17 cellular contexts compared by ENCODE assay signal in genomic region chr1:46284597-46285564, GRCh38. TPM values are rescaled to one million over a fixed set of nuclear protein-coding genes. Genes with fewer than 3 reads are reported as not detected.
A peak's percentile ranks its signal among the peaks of the same experiment; 100 is the strongest.
DNase-seq lines count a peak whose midpoint lies in the region; ATAC-seq, FAIRE-seq and TF ChIP-seq lines count a peak whose summit lies in the region.
"Had no signal": no experiment of that assay in that cellular context is flagged by ENCODE, and none has a peak within 500 bp of the region (broad histone marks: within the 10 kb centered on the region; RNA-seq: fewer than 3 reads in every experiment).

No MANE protein-coding gene starts in this region.

- no peaks in the 10 kb centered on the region for H4K20me1 ChIP-seq in GM12878 (ENCODE audit: control insufficient read depth, insufficient read depth)

- no peak overlapping the region for H3K4me3 Mint-ChIP-seq in activated T-cell treated with anti-CD3 and anti-CD28 coated beads, Interleukin-2, amount 50 U/mL, for 24 hours
- H3K4me3 Mint-ChIP-seq: dendritic cell treated with granulocyte-macrophage colony-stimulating factor and Interleukin-4, amounts not matched to agents 40 ng/mL and 50 ng/mL, for 4 days; IgD-negative memory B cell had no signal

- no peak for TF ChIP-seq RAD21 in GM12878 (IDR thresholded peaks at IDR 0.05; ENCODE audit: insufficient read depth, low read depth, low read length)

- no peaks in the 10 kb centered on the region for H3K79me2 ChIP-seq in GM12878 (ENCODE audit: control insufficient read depth, insufficient read depth, low read length)

- H3K9ac ChIP-seq in GM12878 (ENCODE audit: control insufficient read depth, insufficient read depth, low read length) = no peak overlapping the region
- H3K9ac ChIP-seq: BLaER1 treated with 17β-estradiol and CSF1 and Interleukin-3, amounts not matched to agents 10 nM and 100 nM had no signal

- H3K27me3 Mint-ChIP-seq in activated T-cell treated with anti-CD3 and anti-CD28 coated beads, Interleukin-2, amount 50 U/mL, for 24 hours = no peaks in the 10 kb centered on the region
- H3K27me3 Mint-ChIP-seq: dendritic cell treated with granulocyte-macrophage colony-stimulating factor and Interleukin-4, amounts not matched to agents 40 ng/mL and 50 ng/mL, for 4 days; IgD-negative memory B cell had no signal

- H3K36me3 Mint-ChIP-seq in activated T-cell treated with anti-CD3 and anti-CD28 coated beads, Interleukin-2, amount 50 U/mL, for 24 hours (ENCODE audit: low read depth) = peaks cover 89% of the 10 kb centered on the region

- RAD21 ChIA-PET in GM12878 (lab: Charles Lee; ENCODE audit: unreplicated experiment) = interaction anchor here (1.1 to 2.0 kb wide), 2 partner anchors 18 to 35 kb away, joined by 3 to 5 read pairs; partner anchors contain the start of gene LRRC41

- TF ChIP-seq CTCF in GM12878 (IDR thresholded peaks at IDR 0.05 in 2 of 3, conservative IDR thresholded peaks at IDR 0.05 in 1 of 3; ENCODE audit: control insufficient read depth in 2 of 3, extremely low read depth in 1 of 3, insufficient read depth in 1 of 3, low read depth in 3 of 3, low read length in 3 of 3) (no peak), psoas muscle (IDR thresholded peaks at IDR 0.05) (no peak), GM20000 (IDR thresholded peaks at IDR 0.05; ENCODE audit: extremely low read depth, missing control alignments) (no peak), pancreas (IDR thresholded peaks at IDR 0.05) (no peak)

- FAIRE-seq in GM12878 (lab: Jason Lieb, UNC) (no peak), pancreas (lab: Jason Lieb, UNC) (no peak)
- FAIRE-seq: H54, TTC549 had no signal

- TF ChIP-seq POLR2A in GM12878 (IDR thresholded peaks at IDR 0.05; ENCODE audit: low read depth, low read length) = no peak; the same call in 1 of the 2 replicates

- SMC1A ChIA-PET in GM12878 (lab: Charles Lee; ENCODE audit: uncharacterized antibody, unreplicated experiment) = interaction anchor here (1.2 kb wide), 1 partner anchor 30 kb away, joined by 3 read pairs; no protein-coding TSS in a partner anchor

- WGBS in GM12878 (ENCODE audit: insufficient coverage, insufficient replicate concordance, low lambda C conversion rate, missing lambda C conversion rate) = 51% methylated on average over 3 of the region's 3 CpGs
- WGBS in psoas muscle, 3 donors = 74 to 82% (median 79%) methylated on average over 3 of the region's 3 CpGs
- WGBS in pancreas, 2 donors = 86 to 87% methylated on average over 3 of the region's 3 CpGs

- no peaks in the 10 kb centered on the region for H3K9me3 Mint-ChIP-seq in activated T-cell treated with anti-CD3 and anti-CD28 coated beads, Interleukin-2, amount 50 U/mL, for 24 hours
- H3K9me3 Mint-ChIP-seq: dendritic cell treated with granulocyte-macrophage colony-stimulating factor and Interleukin-4, amounts not matched to agents 40 ng/mL and 50 ng/mL, for 4 days; IgD-negative memory B cell had no signal

- H3K4me1 Mint-ChIP-seq in activated T-cell treated with anti-CD3 and anti-CD28 coated beads, Interleukin-2, amount 50 U/mL, for 24 hours (ENCODE audit: low read depth) = peaks cover 21% of the 10 kb centered on the region

- CTCF ChIA-PET in GM12878 (lab: Yijun Ruan, JAX) = interaction anchor here (0.9 to 1.5 kb wide), 4 partner anchors 49 to 62 kb away, joined by 3 to 5 read pairs (median 3); no protein-coding TSS in a partner anchor

- no peaks in the 10 kb centered on the region for H3K9me3 ChIP-seq in GM12878 (replicated peaks; ENCODE audit: control insufficient read depth, insufficient read depth, low read length)
- H3K9me3 ChIP-seq in psoas muscle = no peaks in the 10 kb centered on the region
- H3K9me3 ChIP-seq in pancreas = no peaks in the 10 kb centered on the region
- H3K9me3 ChIP-seq: BLaER1 treated with 17β-estradiol and CSF1 and Interleukin-3, amounts not matched to agents 10 nM and 100 nM; neutrophil had no signal

- H3K36me3 ChIP-seq in GM12878 (ENCODE audit: control insufficient read depth in 2 of 2, insufficient read depth in 2 of 2, low read length in 1 of 2) (peaks cover 17 to 34% of the 10 kb centered on the region in 2 experiments), psoas muscle (ENCODE audit: insufficient read depth in 1 of 2, low read depth in 1 of 2) (peaks cover 15 to 80% of the 10 kb centered on the region in 2 donors), pancreas (peaks cover 0 to 33% (median 7%) of the 10 kb centered on the region in 3 donors)

- no peak overlapping the region for H2AFZ ChIP-seq in GM12878 (ENCODE audit: control insufficient read depth, low read depth, low read length)

- intact Hi-C loops in GM12878 (cut with micrococcal nuclease; ENCODE audit: unreplicated experiment) = no loop called here
- intact Hi-C loops in psoas muscle (cut with DNase I) = no loop called here
- intact Hi-C loops in pancreas (cut with DNase I) = no loop called here

- H3K4me2 ChIP-seq in GM12878 (ENCODE audit: control insufficient read depth, insufficient read depth) = no peak overlapping the region
- H3K4me2 ChIP-seq: BLaER1 treated with 17β-estradiol and CSF1 and Interleukin-3, amounts not matched to agents 10 nM and 100 nM had no signal

- H3K27ac Mint-ChIP-seq in activated T-cell treated with anti-CD3 and anti-CD28 coated beads, Interleukin-2, amount 50 U/mL, for 24 hours = peak overlapping the region; percentile 89
- H3K27ac Mint-ChIP-seq: dendritic cell treated with granulocyte-macrophage colony-stimulating factor and Interleukin-4, amounts not matched to agents 40 ng/mL and 50 ng/mL, for 4 days had no signal

- no peak for TF ChIP-seq EP300 in GM12878 (IDR thresholded peaks at IDR 0.05; ENCODE audit: borderline replicate concordance in 1 of 2, control insufficient read depth in 1 of 2, low read depth in 2 of 2, low read length in 2 of 2)

- in situ Hi-C loops in GM12878 (cut with MboI) = no loop called here

- H3K27me3 ChIP-seq in GM12878 (replicated peaks in 1 of 2; ENCODE audit: control insufficient read depth in 2 of 2, insufficient read depth in 2 of 2, low read length in 1 of 2) (no peaks in the 10 kb centered on the region), psoas muscle (ENCODE audit: insufficient read depth in 3 of 3, low read length in 2 of 3) (no peaks in the 10 kb centered on the region), pancreas (no peaks in the 10 kb centered on the region)
- H3K27me3 ChIP-seq: BLaER1 treated with 17β-estradiol and CSF1 and Interleukin-3, amounts not matched to agents 10 nM and 100 nM; neutrophil had no signal

- no TSS peak for BruUV-seq in GM12878 (replicated peaks; lab: Mats Ljungman, UMichigan)

- H3K27ac ChIP-seq in GM12878 (ENCODE audit: control insufficient read depth, insufficient read depth) = no peak overlapping the region
- H3K27ac ChIP-seq in psoas muscle = peak overlapping the region; percentile 89
- no peak overlapping the region for H3K27ac ChIP-seq in pancreas
- H3K27ac ChIP-seq: BLaER1 treated with 17β-estradiol and CSF1 and Interleukin-3, amounts not matched to agents 10 nM and 100 nM; neutrophil had no signal

- POLR2A ChIA-PET in GM12878 (lab: Charles Lee) = interaction anchor here (1.5 kb wide), 1 partner anchor 10 kb away, joined by 12 read pairs; no protein-coding TSS in a partner anchor

- no peak for DNase-seq in activated T-cell treated with anti-CD3 and anti-CD28 coated beads, Interleukin-2, amount 50 U/mL, for 24 hours
- DNase-seq in activated T-cell treated with anti-CD3 and anti-CD28 coated beads for 4 hours (no peak), NCI-H2107 treated with DMSO at 0.1 percent for 48 hours (lab: John Stamatoyannopoulos, UW; ENCODE audit: unreplicated experiment) (peak; percentile 82), GM12878 (ENCODE audit: low read depth, low spot score) (no peak), psoas muscle (no peak), GM20000 (ENCODE audit: low spot score) (no peak), pancreas (no peak)
- DNase-seq: activated effector memory CD4-positive, alpha-beta T cell treated with Interleukin-2 at 50 U/mL for 16 hours; head of caudate nucleus; NCI-H2029 had no signal

- H3K4me3 ChIP-seq in GM12878 (no peak overlapping the region), psoas muscle (no peak overlapping the region), pancreas (no peak overlapping the region)
- H3K4me3 ChIP-seq: BLaER1 treated with 17β-estradiol and CSF1 and Interleukin-3, amounts not matched to agents 10 nM and 100 nM had no signal

- ATAC-seq in GM12878 (peak; percentile 6; the same call in 1 of the 3 replicates), psoas muscle (no peak), pancreas (no peak), HG02623 (IDR thresholded peaks at IDR 0.05; ENCODE audit: unreplicated experiment) (no peak)

- H3K4me1 ChIP-seq in GM12878 (ENCODE audit: control insufficient read depth, insufficient read depth, low read length) = no peaks in the 10 kb centered on the region
- H3K4me1 ChIP-seq in psoas muscle = peaks cover 53% of the 10 kb centered on the region
- H3K4me1 ChIP-seq in pancreas = no peaks in the 10 kb centered on the region

RNA-seq across cellular contexts. Expression of gene LRRC41, which starts 18.5 kb away (rescaled TPM):
- total RNA-seq in GM12878 (2013; cell fraction: nucleolus; rRNA removed) = 65.4 and 65.5 TPM in 2 replicates
- total RNA-seq in GM12878 (2014; rRNA removed) (62.7 and 65.7 TPM in 2 replicates), GM12878 (2014; rRNA removed; fragmentation: Illumina TruSeq; extraction: Trizol) (35.1 and 36.3 TPM in 2 replicates), GM12878 (2021) (56.7 and 57.7 TPM in 2 replicates), psoas muscle (10 to 100 TPM; 52.9 to 76.7 (median 60.1) TPM), pancreas (10 to 100 TPM; 20.9 to 31.3 (median 26.2) TPM)
- polyA plus RNA-seq in GM12878 (2011; ENCODE audit: low read depth) = 25.2 TPM
- polyA plus RNA-seq in GM12878 (2011; rRNA removed) (25.3 and 43.3 TPM in 2 replicates), GM12878 (2014; fragmentation: Illumina TruSeq; extraction: Trizol) (18.5 and 40.1 TPM in 2 replicates), GM12878 (2014; fragmentation: Nextera tagmentation; extraction: Ambion mirVana) (10 to 100 TPM; 12.0 to 12.6 TPM), GM12878 (2014; rRNA removed) (53.8 and 55.6 TPM in 2 replicates), GM12878 (2016; fragmentation: Nextera tagmentation; extraction: Ambion mirVana) (10 to 100 TPM; 67.3 to 79.9 TPM), psoas muscle (10 to 100 TPM; 34.1 to 53.7 (median 35.9) TPM), pancreas (10 to 100 TPM; 19.8 to 30.3 TPM)
- 50.6 and 56.7 TPM in 2 replicates for polyA plus RNA-seq in GM12878 (2011; cell fraction: cytosol; rRNA removed)
- 62.8 and 70.9 TPM in 2 replicates for polyA plus RNA-seq in GM12878 (2011; cell fraction: nucleus; rRNA removed)
- polyA plus RNA-seq in GM12878 (2012) = 42.1 and 42.9 TPM in 2 replicates
- polyA minus RNA-seq in GM12878 (2011; rRNA and poly(A)+ RNA removed) = 40.8 and 80.5 TPM in 2 replicates
- 29.5 TPM in 2 replicates for polyA minus RNA-seq in GM12878 (2011; cell fraction: cytosol; rRNA and poly(A)+ RNA removed)
- polyA minus RNA-seq in GM12878 (2011; cell fraction: nucleus; rRNA and poly(A)+ RNA removed) = 21.6 and 34.4 TPM in 2 replicates

RNA-seq across cellular contexts. Expression of gene UQCRH, which starts 18.6 kb away (rescaled TPM):
- 169 and 182 TPM in 2 replicates for total RNA-seq in GM12878 (2013; cell fraction: nucleolus; rRNA removed)
- total RNA-seq in GM12878 (2014; rRNA removed) (522 and 625 TPM in 2 replicates), GM12878 (2014; rRNA removed; fragmentation: Illumina TruSeq; extraction: Trizol) (582 and 603 TPM in 2 replicates), GM12878 (2021) (363 and 392 TPM in 2 replicates), psoas muscle (100 to 1,000 TPM; 267 to 440 (median 370) TPM), pancreas (10 to 100 TPM; 51.8 to 83.1 (median 69.2) TPM)
- 2,257 TPM for polyA plus RNA-seq in GM12878 (2011; ENCODE audit: low read depth)
- polyA plus RNA-seq in GM12878 (2011; rRNA removed) (1,782 and 2,485 TPM in 2 replicates), GM12878 (2014; fragmentation: Illumina TruSeq; extraction: Trizol) (612 and 665 TPM in 2 replicates), GM12878 (2014; fragmentation: Nextera tagmentation; extraction: Ambion mirVana) (1,000 to 10,000 TPM; 1,451 to 1,539 TPM), GM12878 (2014; rRNA removed) (516 and 647 TPM in 2 replicates), GM12878 (2016; fragmentation: Nextera tagmentation; extraction: Ambion mirVana) (100 to 1,000 TPM; 574 to 652 TPM), psoas muscle (1,000 to 10,000 TPM in 1 of 3 donors, 100 to 1,000 TPM in 2; 773 to 1,297 (median 800) TPM), pancreas (100 to 1,000 TPM; 141 to 183 TPM)
- polyA plus RNA-seq in GM12878 (2011; cell fraction: cytosol; rRNA removed) = 682 and 1,244 TPM in 2 replicates
- 369 and 418 TPM in 2 replicates for polyA plus RNA-seq in GM12878 (2011; cell fraction: nucleus; rRNA removed)
- polyA plus RNA-seq in GM12878 (2012) = 583 and 710 TPM in 2 replicates
- polyA minus RNA-seq in GM12878 (2011; rRNA and poly(A)+ RNA removed) = 164 and 195 TPM in 2 replicates
- polyA minus RNA-seq in GM12878 (2011; cell fraction: cytosol; rRNA and poly(A)+ RNA removed) = 98.8 and 102 TPM in 2 replicates
- polyA minus RNA-seq in GM12878 (2011; cell fraction: nucleus; rRNA and poly(A)+ RNA removed) = 46.1 and 63.4 TPM in 2 replicates

RNA-seq across cellular contexts. Expression of gene RAD54L, which starts 37.3 kb away (rescaled TPM):
- 15.3 and 17.4 TPM in 2 replicates for total RNA-seq in GM12878 (2013; cell fraction: nucleolus; rRNA removed)
- total RNA-seq in GM12878 (2014; rRNA removed) (15.8 TPM in 2 replicates), GM12878 (2014; rRNA removed; fragmentation: Illumina TruSeq; extraction: Trizol) (12.4 and 12.9 TPM in 2 replicates), GM12878 (2021) (34.0 and 34.7 TPM in 2 replicates), psoas muscle (under 1 TPM in 1 of 4 donors, not detected in 3; 0.25 TPM), pancreas (under 1 TPM in 5 of 6 donors, not detected in 1; 0.39 to 0.66 (median 0.43) TPM)
- 7.4 TPM for polyA plus RNA-seq in GM12878 (2011; ENCODE audit: low read depth)
- polyA plus RNA-seq in GM12878 (2011; rRNA removed) (8.9 and 17.6 TPM in 2 replicates), GM12878 (2014; fragmentation: Illumina TruSeq; extraction: Trizol) (26.5 and 35.5 TPM in 2 replicates), GM12878 (2014; fragmentation: Nextera tagmentation; extraction: Ambion mirVana) (10 to 100 TPM; 15.8 to 26.1 TPM), GM12878 (2014; rRNA removed) (21.1 and 24.5 TPM in 2 replicates), GM12878 (2016; fragmentation: Nextera tagmentation; extraction: Ambion mirVana) (10 to 100 TPM; 51.5 to 54.2 TPM), psoas muscle (under 1 TPM in 2 of 3 donors, not detected in 1; 0.08 to 0.22 TPM), pancreas (under 1 TPM; 0.23 to 0.61 TPM)
- polyA plus RNA-seq in GM12878 (2011; cell fraction: cytosol; rRNA removed) = 24.1 and 27.9 TPM in 2 replicates
- polyA plus RNA-seq in GM12878 (2011; cell fraction: nucleus; rRNA removed) = 86.4 and 103 TPM in 2 replicates
- 10.6 and 18.3 TPM in 2 replicates for polyA plus RNA-seq in GM12878 (2012)
- polyA minus RNA-seq in GM12878 (2011; rRNA and poly(A)+ RNA removed) = 20.2 and 21.9 TPM in 2 replicates
- polyA minus RNA-seq in GM12878 (2011; cell fraction: cytosol; rRNA and poly(A)+ RNA removed) = 11.0 and 11.6 TPM in 2 replicates
- polyA minus RNA-seq in GM12878 (2011; cell fraction: nucleus; rRNA and poly(A)+ RNA removed) = 9.6 and 19.3 TPM in 2 replicates

RNA-seq across cellular contexts. Expression of gene NSUN4, which starts 55.7 kb away (rescaled TPM):
- total RNA-seq in GM12878 (2013; cell fraction: nucleolus; rRNA removed) = 114 and 121 TPM in 2 replicates
- 27.7 and 31.0 TPM in 2 replicates for total RNA-seq in GM12878 (2014; rRNA removed)
- 24.9 and 25.3 TPM in 2 replicates for total RNA-seq in GM12878 (2014; rRNA removed; fragmentation: Illumina TruSeq; extraction: Trizol)
- total RNA-seq in GM12878 (2021) = 31.4 and 31.8 TPM in 2 replicates
- 22.0 TPM for polyA plus RNA-seq in GM12878 (2011; ENCODE audit: low read depth)
- 62.7 and 80.2 TPM in 2 replicates for polyA plus RNA-seq in GM12878 (2011; rRNA removed)
- polyA plus RNA-seq in GM12878 (2011; cell fraction: cytosol; rRNA removed) = 88.7 and 90.7 TPM in 2 replicates
- polyA plus RNA-seq in GM12878 (2011; cell fraction: nucleus; rRNA removed) = 59.9 and 67.7 TPM in 2 replicates
- 20.9 and 28.7 TPM in 2 replicates for polyA plus RNA-seq in GM12878 (2012)
- 24.4 and 31.1 TPM in 2 replicates for polyA plus RNA-seq in GM12878 (2014; fragmentation: Illumina TruSeq; extraction: Trizol)
- 10 to 100 TPM; 22.1 to 26.6 TPM for polyA plus RNA-seq in GM12878 (2014; fragmentation: Nextera tagmentation; extraction: Ambion mirVana)
- 30.1 and 36.0 TPM in 2 replicates for polyA plus RNA-seq in GM12878 (2014; rRNA removed)
- 10 to 100 TPM; 25.4 to 29.2 TPM for polyA plus RNA-seq in GM12878 (2016; fragmentation: Nextera tagmentation; extraction: Ambion mirVana)
- polyA minus RNA-seq in GM12878 (2011; rRNA and poly(A)+ RNA removed) = 170 and 217 TPM in 2 replicates
- polyA minus RNA-seq in GM12878 (2011; cell fraction: cytosol; rRNA and poly(A)+ RNA removed) = 23.7 and 23.9 TPM in 2 replicates
- 38.7 and 43.4 TPM in 2 replicates for polyA minus RNA-seq in GM12878 (2011; cell fraction: nucleus; rRNA and poly(A)+ RNA removed)
- total RNA-seq in psoas muscle = 10 to 100 TPM; 13.3 to 25.3 (median 20.9) TPM
- polyA plus RNA-seq in psoas muscle = 10 to 100 TPM in 2 of 3 donors, 1 to 10 TPM in 1; 9.4 to 16.3 (median 10.7) TPM
- 10 to 100 TPM in 5 of 6 donors, 1 to 10 TPM in 1; 9.0 to 16.4 (median 11.5) TPM for total RNA-seq in pancreas
- 1 to 10 TPM; 8.1 to 9.4 TPM for polyA plus RNA-seq in pancreas

Comparison
In these comparisons a context has a peak if more than half of its experiments do, and no peak if none do; other contexts are left out.
1. RNA of gene RAD54L, which starts 37.3 kb away (total RNA-seq): 12.4 to 34.7 TPM in GM12878; 0.39 to 0.66 TPM in pancreas and 0.25 TPM in psoas muscle; every median in the first group is over 4 times any median in the second.